In genomic region chr1:205604825-205605544, GRCh38 we compare ENCODE assay signal across 2 cellular contexts.
TF ChIP-seq lines count a peak whose summit lies in the region.

No MANE protein-coding gene starts in this region.

TF ChIP-seq in GM12878, 131 proteins besides CTCF, POLR2A, EP300 and RAD21:
- TF ChIP-seq, protein P1, sequence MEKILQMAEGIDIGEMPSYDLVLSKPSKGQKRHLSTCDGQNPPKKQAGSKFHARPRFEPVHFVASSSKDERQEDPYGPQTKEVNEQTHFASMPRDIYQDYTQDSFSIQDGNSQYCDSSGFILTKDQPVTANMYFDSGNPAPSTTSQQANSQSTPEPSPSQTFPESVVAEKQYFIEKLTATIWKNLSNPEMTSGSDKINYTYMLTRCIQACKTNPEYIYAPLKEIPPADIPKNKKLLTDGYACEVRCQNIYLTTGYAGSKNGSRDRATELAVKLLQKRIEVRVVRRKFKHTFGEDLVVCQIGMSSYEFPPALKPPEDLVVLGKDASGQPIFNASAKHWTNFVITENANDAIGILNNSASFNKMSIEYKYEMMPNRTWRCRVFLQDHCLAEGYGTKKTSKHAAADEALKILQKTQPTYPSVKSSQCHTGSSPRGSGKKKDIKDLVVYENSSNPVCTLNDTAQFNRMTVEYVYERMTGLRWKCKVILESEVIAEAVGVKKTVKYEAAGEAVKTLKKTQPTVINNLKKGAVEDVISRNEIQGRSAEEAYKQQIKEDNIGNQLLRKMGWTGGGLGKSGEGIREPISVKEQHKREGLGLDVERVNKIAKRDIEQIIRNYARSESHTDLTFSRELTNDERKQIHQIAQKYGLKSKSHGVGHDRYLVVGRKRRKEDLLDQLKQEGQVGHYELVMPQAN (conservative IDR thresholded peaks at IDR 0.05), result no peak
- TF ChIP-seq MEF2A (IDR thresholded peaks at IDR 0.05; ENCODE audit: insufficient read depth, low read depth, low read length) (0 out of 2 replicates have a peak, but pooled peaks have one; percentile 19), RUNX3 (IDR thresholded peaks at IDR 0.05; ENCODE audit: low read length) (peak; percentile 52)

TF ChIP-seq in SK-N-SH, 30 proteins besides CTCF, POLR2A, EP300 and RAD21:
- TF ChIP-seq, protein P2, sequence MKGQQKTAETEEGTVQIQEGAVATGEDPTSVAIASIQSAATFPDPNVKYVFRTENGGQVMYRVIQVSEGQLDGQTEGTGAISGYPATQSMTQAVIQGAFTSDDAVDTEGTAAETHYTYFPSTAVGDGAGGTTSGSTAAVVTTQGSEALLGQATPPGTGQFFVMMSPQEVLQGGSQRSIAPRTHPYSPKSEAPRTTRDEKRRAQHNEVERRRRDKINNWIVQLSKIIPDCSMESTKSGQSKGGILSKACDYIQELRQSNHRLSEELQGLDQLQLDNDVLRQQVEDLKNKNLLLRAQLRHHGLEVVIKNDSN (IDR thresholded peaks at IDR 0.05; ENCODE audit: borderline replicate concordance, low read depth), result no peak
- TF ChIP-seq GATA2 (CRISPR knock-in tag; IDR thresholded peaks at IDR 0.05), result no peak
- TF ChIP-seq, protein P3, sequence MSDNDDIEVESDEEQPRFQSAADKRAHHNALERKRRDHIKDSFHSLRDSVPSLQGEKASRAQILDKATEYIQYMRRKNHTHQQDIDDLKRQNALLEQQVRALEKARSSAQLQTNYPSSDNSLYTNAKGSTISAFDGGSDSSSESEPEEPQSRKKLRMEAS (IDR thresholded peaks at IDR 0.05; ENCODE audit: low read depth), result no peak
- TF ChIP-seq NFIC (IDR thresholded peaks at IDR 0.05; ENCODE audit: borderline replicate concordance), result no peak
- TF ChIP-seq FOSL2 (IDR thresholded peaks at IDR 0.05; ENCODE audit: borderline replicate concordance, low read depth), result no peak
